ENCODE assay signal across 13 cellular contexts in genomic region chr15:91338763-91339162, GRCh38.
DNase-seq lines count a peak whose midpoint lies in the region; ATAC-seq, FAIRE-seq and TF ChIP-seq lines count a peak whose summit lies in the region.
"Had no signal": no experiment of that assay in that cellular context is flagged by ENCODE, and none has a peak within 500 bp of the region (broad histone marks: within the 10 kb centered on the region; RNA-seq: fewer than 3 reads in every experiment).

No MANE protein-coding gene starts in this region.

- FAIRE-seq in GM12878 (lab: Jason Lieb, UNC), result no peak

- H3K36me3 ChIP-seq in GM12878 (ENCODE audit: control insufficient read depth in 2 of 2, insufficient read depth in 2 of 2, low read length in 1 of 2), result no peaks in the 10 kb centered on the region
- no peaks in the 10 kb centered on the region for H3K36me3 ChIP-seq in ascending aorta
- H3K36me3 ChIP-seq: left ventricle myocardium inferior had no signal

- no peaks in the 10 kb centered on the region for H4K20me1 ChIP-seq in GM12878 (ENCODE audit: control insufficient read depth, insufficient read depth)

- H3K9me3 ChIP-seq in GM12878 (replicated peaks; ENCODE audit: control insufficient read depth, insufficient read depth, low read length), result no peaks in the 10 kb centered on the region
- H3K9me3 ChIP-seq in ascending aorta, result no peaks in the 10 kb centered on the region
- no peaks in the 10 kb centered on the region for H3K9me3 ChIP-seq in CD4-positive, alpha-beta T cell (ENCODE audit: control insufficient read depth, low read length)
- H3K9me3 ChIP-seq: left ventricle myocardium inferior, psoas muscle had no signal

- BruUV-seq in GM12878 (replicated peaks; lab: Mats Ljungman, UMichigan), result no TSS peak

- TF ChIP-seq EP300 in GM12878 (IDR thresholded peaks at IDR 0.05; ENCODE audit: borderline replicate concordance in 1 of 2, control insufficient read depth in 1 of 2, low read depth in 2 of 2, low read length in 2 of 2), result no peak

- H3K4me1 ChIP-seq in GM12878 (ENCODE audit: control insufficient read depth, insufficient read depth, low read length) (no peaks in the 10 kb centered on the region), ascending aorta (no peaks in the 10 kb centered on the region)
- H3K4me1 ChIP-seq: left ventricle myocardium inferior, psoas muscle had no signal

- no peak overlapping the region for H3K27ac Mint-ChIP-seq in CD4-positive, alpha-beta T cell
- H3K27ac Mint-ChIP-seq: HFFc6 had no signal

- ATAC-seq in GM12878, result no peak
- ATAC-seq in left lobe of liver, result peak; percentile 43
- no peak for ATAC-seq in CD4-positive, alpha-beta T cell (ENCODE audit: poor library complexity)
- ATAC-seq: esophagus mucosa, psoas muscle had no signal

- in situ Hi-C loops in GM12878 (cut with MboI), result no loop called here

- peaks cover 20% of the 10 kb centered on the region for H3K4me1 Mint-ChIP-seq in CD4-positive, alpha-beta T cell (ENCODE audit: low read depth)

- RAD21 ChIA-PET in GM12878 (lab: Charles Lee; ENCODE audit: unreplicated experiment), result no interaction called here

- no peak overlapping the region for H3K9ac ChIP-seq in GM12878 (ENCODE audit: control insufficient read depth, insufficient read depth, low read length)

- CTCF ChIA-PET in GM12878 (lab: Yijun Ruan, JAX), result no interaction called here
- CTCF ChIA-PET in CD4-positive, alpha-beta T cell (lab: Charles Lee), result no interaction called here

- DNase-seq in GM03348 (ENCODE audit: low spot score) (peak; percentile 21), MV-4-11 (lab: John Stamatoyannopoulos, UW) (peak; percentile 12), GM12878 (ENCODE audit: low read depth, low spot score) (no peak), left lobe of liver (ENCODE audit: low spot score) (no peak), ascending aorta (ENCODE audit: low spot score in 2 of 2) (no peak), NCI-H1105 (lab: John Stamatoyannopoulos, UW) (no peak), ureter (ENCODE audit: low spot score) (no peak)
- no peak for DNase-seq in CD4-positive, alpha-beta T cell
- DNase-seq: activated CD4-positive, CD25-positive, alpha-beta regulatory T cell; HFFc6; left ventricle myocardium inferior; psoas muscle had no signal

- H3K4me3 ChIP-seq in GM12878, result no peak overlapping the region
- no peak overlapping the region for H3K4me3 ChIP-seq in ascending aorta
- H3K4me3 ChIP-seq: left ventricle myocardium inferior, psoas muscle had no signal

- intact Hi-C loops in GM12878 (cut with micrococcal nuclease; ENCODE audit: unreplicated experiment) (no loop called here), ascending aorta (cut with DNase I) (no loop called here)
- intact Hi-C loops in CD4-positive, alpha-beta T cell (cut with DNase I, micrococcal nuclease), result no loop called here

- WGBS in GM12878 (ENCODE audit: insufficient coverage, insufficient replicate concordance, low lambda C conversion rate, missing lambda C conversion rate), result 11% methylated on average over 3 of the region's 3 CpGs

- no peak for TF ChIP-seq RAD21 in GM12878 (IDR thresholded peaks at IDR 0.05; ENCODE audit: insufficient read depth, low read depth, low read length)

- no peaks in the 10 kb centered on the region for H3K79me2 ChIP-seq in GM12878 (ENCODE audit: control insufficient read depth, insufficient read depth, low read length)

- TF ChIP-seq CTCF in GM12878 (IDR thresholded peaks at IDR 0.05 in 2 of 3, conservative IDR thresholded peaks at IDR 0.05 in 1 of 3; ENCODE audit: control insufficient read depth in 2 of 3, extremely low read depth in 1 of 3, insufficient read depth in 1 of 3, low read depth in 3 of 3, low read length in 3 of 3) (no peak), ascending aorta (IDR thresholded peaks at IDR 0.05) (no peak)
- TF ChIP-seq CTCF in CD4-positive, alpha-beta T cell (IDR thresholded peaks at IDR 0.05), result no peak

- H3K27ac ChIP-seq in GM12878 (ENCODE audit: control insufficient read depth, insufficient read depth), result no peak overlapping the region
- no peak overlapping the region for H3K27ac ChIP-seq in ascending aorta
- no peak overlapping the region for H3K27ac ChIP-seq in CD4-positive, alpha-beta T cell (ENCODE audit: low read depth, low read length)
- H3K27ac ChIP-seq: left ventricle myocardium inferior, psoas muscle had no signal

- POLR2A ChIA-PET in GM12878 (lab: Charles Lee), result interaction anchor here (0.6 kb wide), 1 partner anchor 66 kb away, joined by 5 read pairs; no protein-coding TSS in a partner anchor
- POLR2A ChIA-PET in CD4-positive, alpha-beta T cell (lab: Charles Lee), result no interaction called here

- H3K27me3 Mint-ChIP-seq in CD4-positive, alpha-beta T cell, result peaks cover 9% of the 10 kb centered on the region

- no peak for TF ChIP-seq POLR2A in GM12878 (IDR thresholded peaks at IDR 0.05; ENCODE audit: low read depth, low read length)

- SMC1A ChIA-PET in GM12878 (lab: Charles Lee; ENCODE audit: uncharacterized antibody, unreplicated experiment), result interaction anchor here (1.0 kb wide), 1 partner anchor 13 kb away, joined by 4 read pairs; no protein-coding TSS in a partner anchor

- no peaks in the 10 kb centered on the region for H3K36me3 Mint-ChIP-seq in CD4-positive, alpha-beta T cell (ENCODE audit: low read depth)

- H3K27me3 ChIP-seq in GM12878 (replicated peaks in 1 of 2; ENCODE audit: control insufficient read depth in 2 of 2, insufficient read depth in 2 of 2, low read length in 1 of 2) (no peaks in the 10 kb centered on the region), ascending aorta (no peaks in the 10 kb centered on the region)
- no peaks in the 10 kb centered on the region for H3K27me3 ChIP-seq in CD4-positive, alpha-beta T cell (ENCODE audit: control insufficient read depth, insufficient read depth, low read length)

- no peaks in the 10 kb centered on the region for H3K9me3 Mint-ChIP-seq in CD4-positive, alpha-beta T cell

- H3K4me2 ChIP-seq in GM12878 (ENCODE audit: control insufficient read depth, insufficient read depth), result no peak overlapping the region

- H2AFZ ChIP-seq in GM12878 (ENCODE audit: control insufficient read depth, low read depth, low read length), result no peak overlapping the region

- no peak overlapping the region for H3K4me3 Mint-ChIP-seq in CD4-positive, alpha-beta T cell
- H3K4me3 Mint-ChIP-seq: HFFc6 had no signal

TF ChIP-seq in GM12878, 131 proteins besides CTCF, POLR2A, EP300 and RAD21:
- TF ChIP-seq REST (IDR thresholded peaks at IDR 0.05; ENCODE audit: low read depth, low read length), result peak; percentile 84
- TF ChIP-seq TCF7 (IDR thresholded peaks at IDR 0.05; ENCODE audit: borderline replicate concordance), result no peak

Comparison
In these comparisons a context has a peak if more than half of its experiments do, and no peak if none do; other contexts are left out.
1. DNase-seq: peak in GM03348 (single experiment) and MV-4-11 (single experiment); none in GM12878 (single experiment), left lobe of liver (single experiment), ascending aorta (0 of 2), CD4-positive, alpha-beta T cell (0 of 10), NCI-H1105 (single experiment) and ureter (single experiment).